15 cellular contexts compared by ENCODE assay signal in the genomic region with DNA sequence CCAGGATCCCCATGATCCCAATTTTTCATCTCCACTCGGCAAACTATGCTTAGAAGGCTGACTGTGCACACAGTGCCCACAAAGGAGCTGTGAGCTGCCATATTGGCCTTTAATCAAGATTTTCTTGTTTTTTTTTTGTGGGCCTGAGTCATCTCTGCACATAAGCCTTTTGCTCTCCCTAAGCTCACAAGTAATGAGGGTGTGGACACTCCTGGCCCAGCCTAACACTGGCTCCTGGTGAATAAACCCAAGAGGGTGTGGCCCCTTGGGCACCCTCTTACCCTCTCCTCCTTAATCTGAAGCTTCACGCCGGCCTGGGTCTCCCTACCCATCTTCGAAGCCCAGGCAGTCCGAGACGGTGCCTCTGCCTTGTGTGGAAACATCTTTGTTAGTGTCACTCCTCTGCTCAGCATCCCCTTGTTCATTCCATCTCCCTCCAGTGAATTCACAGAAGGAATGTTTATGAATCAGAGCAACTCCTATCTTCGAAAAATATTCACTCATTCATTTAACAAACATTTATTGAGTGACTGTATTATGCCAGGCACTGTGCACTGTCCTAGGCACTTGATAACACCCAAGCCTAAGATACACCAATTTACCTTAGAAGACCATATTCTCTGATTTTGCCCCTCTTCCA. TPM values are rescaled to one million over a fixed set of nuclear protein-coding genes. Genes with fewer than 3 reads are reported as not detected.
DNase-seq lines count a peak whose midpoint lies in the region; ATAC-seq and TF ChIP-seq lines count a peak whose summit lies in the region.
"Had no signal": no experiment of that assay in that cellular context is flagged by ENCODE, and none has a peak within 500 bp of the region (broad histone marks: within the 10 kb centered on the region; RNA-seq: fewer than 3 reads in every experiment).

No MANE protein-coding gene starts in this region.

- BruUV-seq in mammary epithelial cell (replicated peaks; lab: Mats Ljungman, UMichigan), result no TSS peak

- no peak overlapping the region for H3K27ac ChIP-seq in HEK293 (ENCODE audit: extremely low read depth, low read depth, low read length)
- H3K27ac ChIP-seq in mammary epithelial cell (ENCODE audit: insufficient read depth, low read depth, low read length), result peak overlapping the region; percentile 47
- H3K27ac ChIP-seq in mesenchymal stem cell (ENCODE audit: low read length, poor library complexity, severe bottlenecking), result peak overlapping the region; percentile 46
- H3K27ac ChIP-seq: heart left ventricle had no signal

- intact Hi-C loops in mammary epithelial cell (cut with micrococcal nuclease), result loop anchor here (5.0 kb wide), 1 partner anchor 292 kb away; no protein-coding TSS in a partner anchor

- no peak overlapping the region for H2BK15ac ChIP-seq in mesenchymal stem cell (ENCODE audit: low read depth, poor library complexity, severe bottlenecking)

- in situ Hi-C loops in mammary epithelial cell (cut with MboI; ENCODE audit: low sequenced_read_pairs in 2 of 2), result loop anchor here in 1 of 2 donors (25.0 kb wide), 1 partner anchor 297 kb away; no protein-coding TSS in a partner anchor

- H3K79me2 ChIP-seq in mammary epithelial cell (ENCODE audit: insufficient read depth, low read length), result no peaks in the 10 kb centered on the region

- H3K36me3 ChIP-seq in HEK293 (ENCODE audit: control insufficient read depth in 2 of 2, insufficient read depth in 1 of 2, low read length in 2 of 2) (peaks cover 0 to 8% of the 10 kb centered on the region in 2 experiments; a peak in 1 of 3 replicates), mammary epithelial cell (ENCODE audit: insufficient read depth, low read length) (peaks cover 1% of the 10 kb centered on the region), mesenchymal stem cell (ENCODE audit: control insufficient read depth in 1 of 2, insufficient read depth in 2 of 2, low read depth in 1 of 2, low read length in 2 of 2) (peaks cover 21 to 62% of the 10 kb centered on the region in 2 experiments), BE2C (peaks cover 27% of the 10 kb centered on the region)

- no peak overlapping the region for H3K23ac ChIP-seq in mesenchymal stem cell (ENCODE audit: low read length in 2 of 2)

- no peak overlapping the region for H3K14ac ChIP-seq in mesenchymal stem cell (ENCODE audit: low read length in 2 of 2)

- H3K27me3 ChIP-seq in mammary epithelial cell (ENCODE audit: insufficient read depth, low read length), result no peaks in the 10 kb centered on the region
- no peaks in the 10 kb centered on the region for H3K27me3 ChIP-seq in mesenchymal stem cell (ENCODE audit: control insufficient read depth in 1 of 2, insufficient read depth in 1 of 2, low read length in 2 of 2)
- no peaks in the 10 kb centered on the region for H3K27me3 ChIP-seq in BE2C
- H3K27me3 ChIP-seq: heart left ventricle had no signal

- no peak overlapping the region for H4K91ac ChIP-seq in mesenchymal stem cell (ENCODE audit: low read length)

- no peak overlapping the region for H3K4me3 ChIP-seq in AG10803 (ENCODE audit: low read length)
- H3K4me3 ChIP-seq in HEK293 (ENCODE audit: low read depth, low read length), result no peak overlapping the region
- H3K4me3 ChIP-seq in mammary epithelial cell (replicated peaks in 1 of 3; ENCODE audit: insufficient read depth in 1 of 3, low read depth in 2 of 3, low read length in 3 of 3), result no peak overlapping the region
- peak overlapping the region in 1 of 2 experiments; percentile 6 for H3K4me3 ChIP-seq in mesenchymal stem cell (ENCODE audit: insufficient read depth in 1 of 2, low read depth in 1 of 2, low read length in 2 of 2)
- no peak overlapping the region for H3K4me3 ChIP-seq in BE2C (ENCODE audit: low read depth, low read length)
- H3K4me3 ChIP-seq: heart left ventricle had no signal

- POLR2A ChIA-PET in HEK293 (lab: Yijun Ruan, JAX), result interaction anchor here (1.6 kb wide), 1 partner anchor 13 kb away, joined by 5 read pairs; no protein-coding TSS in a partner anchor

- no peak overlapping the region for H2BK120ac ChIP-seq in mesenchymal stem cell (ENCODE audit: low read depth, low read length)

- H2BK5ac ChIP-seq in mesenchymal stem cell (ENCODE audit: low read depth, low read length, poor library complexity, severe bottlenecking), result no peak overlapping the region

- 87% methylated on average over 7 of the region's 7 CpGs for WGBS in mammary epithelial cell (ENCODE audit: low coverage, missing lambda C conversion rate)
- WGBS in mesenchymal stem cell, result 95% methylated on average over 7 of the region's 7 CpGs

- DNase-seq in AG10803 (ENCODE audit: low read depth) (peak; percentile 49), mammary epithelial cell (peak; percentile 81), mesenchymal stem cell (no peak), BE2C (no peak), DMS153 (lab: John Stamatoyannopoulos, UW) (no peak)
- DNase-seq: activated B cell treated with CpG ODN at 0.5 μM for 24 hours; activated gamma-delta T cell treated with Interleukin-2 at 50 U/mL for 16 hours; CD4-positive, alpha-beta memory T cell; dermis blood vessel endothelial cell; heart left ventricle; SIG-M5; stimulated activated CD8-positive, alpha-beta memory T cell treated with anti-CD3 and anti-CD28 coated beads, Interleukin-4, amount 100 ng/mL, for 48 hours had no signal

- peak overlapping the region; percentile 30 for H3K4me2 ChIP-seq in mammary epithelial cell (ENCODE audit: insufficient read depth, low read depth, low read length)
- no peak overlapping the region for H3K4me2 ChIP-seq in mesenchymal stem cell (ENCODE audit: low read length, poor library complexity, severe bottlenecking)

- no peaks in the 10 kb centered on the region for H3K79me1 ChIP-seq in mesenchymal stem cell (replicated peaks; ENCODE audit: low read length, poor library complexity, severe bottlenecking)

- CTCF ChIA-PET in HEK293 (lab: Yijun Ruan, JAX) (interaction anchor here (0.8 to 1.1 kb wide), 4 partner anchors 20 to 319 kb away, joined by 3 to 4 read pairs (median 3); partner anchors contain the start of genes BYSL and MED20), mammary epithelial cell (lab: Charles Lee; ENCODE audit: low non-redundant PET) (interaction anchor here (0.5 kb wide), 1 partner anchor 312 kb away, joined by 15 read pairs; no protein-coding TSS in a partner anchor)

- dilution Hi-C loops in mammary epithelial cell (cut with HindIII; ENCODE audit: low sequenced_read_pairs), result loop anchor here (5.0 kb wide), 2 partner anchors 68 to 98 kb away; partner anchors contain the start of genes C6orf132 and GUCA1A

- H3K4me1 ChIP-seq in HEK293 (ENCODE audit: control insufficient read depth, insufficient read depth, low read length) (no peaks in the 10 kb centered on the region), mammary epithelial cell (ENCODE audit: insufficient read depth, low read length) (peaks cover 26% of the 10 kb centered on the region), mesenchymal stem cell (ENCODE audit: control insufficient read depth, insufficient read depth, low read depth, low read length) (peaks cover 10% of the 10 kb centered on the region), BE2C (no peaks in the 10 kb centered on the region)

- H3K18ac ChIP-seq in mesenchymal stem cell (ENCODE audit: low read depth in 1 of 2, low read length in 2 of 2), result no peak overlapping the region

- H2AK5ac ChIP-seq in mesenchymal stem cell (ENCODE audit: low read length, severe bottlenecking), result no peak overlapping the region

- H3K9ac ChIP-seq in mammary epithelial cell (ENCODE audit: insufficient read depth, low read length), result no peak overlapping the region
- H3K9ac ChIP-seq in mesenchymal stem cell (ENCODE audit: low read length), result peak overlapping the region; percentile 40

- no peak overlapping the region for H4K8ac ChIP-seq in mesenchymal stem cell (ENCODE audit: low read length)

- TF ChIP-seq CTCF in AG10803 (conservative IDR thresholded peaks at IDR 0.05; ENCODE audit: low read length) (no peak), HEK293 (tag by site-specific recombination; IDR thresholded peaks at IDR 0.05) (no peak), mammary epithelial cell (conservative IDR thresholded peaks at IDR 0.05 in 1 of 2, IDR thresholded peaks at IDR 0.05 in 1 of 2; ENCODE audit: extremely low read depth in 1 of 2, insufficient read depth in 1 of 2, low read depth in 1 of 2, low read length in 2 of 2) (no peak), BE2C (IDR thresholded peaks at IDR 0.05; ENCODE audit: low read depth, low read length) (no peak)

- no peaks in the 10 kb centered on the region for H3K9me3 ChIP-seq in HEK293 (ENCODE audit: control insufficient read depth, insufficient read depth, low read depth, low read length)
- no peaks in the 10 kb centered on the region for H3K9me3 ChIP-seq in mammary epithelial cell (replicated peaks; ENCODE audit: insufficient read depth, low read length)
- no peaks in the 10 kb centered on the region for H3K9me3 ChIP-seq in mesenchymal stem cell (ENCODE audit: control insufficient read depth, low read length)
- no peaks in the 10 kb centered on the region for H3K9me3 ChIP-seq in BE2C
- H3K9me3 ChIP-seq: heart left ventricle had no signal

- ATAC-seq in GM18868 (IDR thresholded peaks at IDR 0.05; ENCODE audit: unreplicated experiment), result no peak
- no peak for ATAC-seq in GM19023 (IDR thresholded peaks at IDR 0.05; ENCODE audit: unreplicated experiment)

- H2BK12ac ChIP-seq in mesenchymal stem cell (ENCODE audit: low read length in 2 of 2), result no peak overlapping the region

- H2AFZ ChIP-seq in mammary epithelial cell (ENCODE audit: low read depth, low read length), result peak overlapping the region; percentile 70
- H2AFZ ChIP-seq in mesenchymal stem cell (ENCODE audit: low read depth, low read length), result no peak overlapping the region

- no peaks in the 10 kb centered on the region for H4K20me1 ChIP-seq in mammary epithelial cell (ENCODE audit: insufficient read depth, low read length)

- no peak overlapping the region for H3K4ac ChIP-seq in mesenchymal stem cell (ENCODE audit: low read depth in 1 of 2, low read length in 2 of 2)

TF ChIP-seq in HEK293, 187 proteins besides CTCF, POLR2A, EP300 and RAD21:
- TF ChIP-seq ZNF341 (tag by site-specific recombination; IDR thresholded peaks at IDR 0.05; ENCODE audit: low read depth) (no peak), KLF1 (tag by site-specific recombination; IDR thresholded peaks at IDR 0.05) (peak; percentile 69)
TF ChIP-seq in HEK293: peak in this region for 1.

RNA-seq across cellular contexts. Expression of gene MRPS10, which starts 22.2 kb away (rescaled TPM):
- 10 to 100 TPM; 41.2 to 50.9 TPM for total RNA-seq in mammary epithelial cell
- polyA plus RNA-seq in mammary epithelial cell, result 51.2 TPM
- polyA minus RNA-seq in mammary epithelial cell, result 13.8 TPM
- polyA plus RNA-seq in mesenchymal stem cell (2013, experiment 1 of 2), result 39.7 TPM
- 41.1 TPM for polyA plus RNA-seq in mesenchymal stem cell (2013, experiment 2 of 2)
- 52.2 TPM for polyA plus RNA-seq in BE2C (2012; ENCODE audit: insufficient read depth, insufficient read length, low read depth)

RNA-seq across cellular contexts. Expression of gene GUCA1B, which starts 45.1 kb away (rescaled TPM):
- total RNA-seq in mammary epithelial cell, result under 1 TPM in 1 of 2 donors, not detected in 1; 0.17 TPM
- 0.39 TPM for polyA plus RNA-seq in mammary epithelial cell
- polyA minus RNA-seq in mammary epithelial cell, result not detected
- 0.32 TPM for polyA plus RNA-seq in mesenchymal stem cell (2013, experiment 1 of 2)
- polyA plus RNA-seq in mesenchymal stem cell (2013, experiment 2 of 2), result 0.29 TPM
- polyA plus RNA-seq in BE2C (2012; ENCODE audit: insufficient read depth, insufficient read length, low read depth), result 8.1 TPM

Comparison
In these comparisons a context has a peak if more than half of its experiments do, and no peak if none do; other contexts are left out.
1. DNase-seq: peak in AG10803 (single experiment) and mammary epithelial cell (single experiment); none in mesenchymal stem cell (single experiment), BE2C (single experiment) and DMS153 (single experiment).